In genomic region chr3:180295811-180296210, GRCh38 we compare ENCODE assay signal across 17 cellular contexts.
"Had no signal": no experiment of that assay in that cellular context is flagged by ENCODE, and none has a peak within 500 bp of the region (broad histone marks: within the 10 kb centered on the region; RNA-seq: fewer than 3 reads in every experiment).

No MANE protein-coding gene starts in this region.

- H3K4me1 ChIP-seq: left ventricle myocardium inferior, sigmoid colon, suprapubic skin, upper lobe of left lung had no signal

- ATAC-seq: esophagus mucosa had no signal

- H3K27me3 Mint-ChIP-seq: activated naive CD4-positive, alpha-beta T cell treated with anti-CD3 and anti-CD28 coated beads, Interleukin-2, amount 50 U/mL, for 24 hours; brain; dendritic cell treated with granulocyte-macrophage colony-stimulating factor and Interleukin-4, amounts not matched to agents 40 ng/mL and 50 ng/mL, for 4 days had no signal

- H3K9me3 Mint-ChIP-seq: activated naive CD4-positive, alpha-beta T cell treated with anti-CD3 and anti-CD28 coated beads, Interleukin-2, amount 50 U/mL, for 24 hours; brain; dendritic cell treated with granulocyte-macrophage colony-stimulating factor and Interleukin-4, amounts not matched to agents 40 ng/mL and 50 ng/mL, for 4 days; endodermal cell; nephron progenitor cell had no signal

- DNase-seq: activated CD4-positive, alpha-beta T cell treated with anti-CD3 and anti-CD28 coated beads, Interleukin-2, amount 50 U/mL, for 4 hours; activated T-cell treated with anti-CD3 and anti-CD28 coated beads, Interleukin-2, amount 50 U/mL, for 1 hour; amniotic stem cell; endodermal cell; left ventricle myocardium inferior; mesenchymal stem cell; nephron progenitor cell; sigmoid colon; stimulated activated CD4-positive, alpha-beta T cell treated with anti-CD3 and anti-CD28 coated beads, Interleukin-2, amount 100 ng/mL, for 48 hours; stimulated activated naive CD4-positive, alpha-beta T cell treated with Interleukin-2 at 50 U/mL for 16 hours; T-helper 2 cell; upper lobe of left lung had no signal

- H3K4me3 ChIP-seq: left ventricle myocardium inferior, sigmoid colon, suprapubic skin, upper lobe of left lung had no signal

- H3K27ac Mint-ChIP-seq: activated naive CD4-positive, alpha-beta T cell treated with anti-CD3 and anti-CD28 coated beads, Interleukin-2, amount 50 U/mL, for 24 hours; brain; dendritic cell treated with granulocyte-macrophage colony-stimulating factor and Interleukin-4, amounts not matched to agents 40 ng/mL and 50 ng/mL, for 4 days; endodermal cell; nephron progenitor cell had no signal

- H3K36me3 ChIP-seq: left ventricle myocardium inferior, sigmoid colon, suprapubic skin, upper lobe of left lung had no signal

- H3K4me3 Mint-ChIP-seq: activated naive CD4-positive, alpha-beta T cell treated with anti-CD3 and anti-CD28 coated beads, Interleukin-2, amount 50 U/mL, for 24 hours; brain; dendritic cell treated with granulocyte-macrophage colony-stimulating factor and Interleukin-4, amounts not matched to agents 40 ng/mL and 50 ng/mL, for 4 days; endodermal cell; nephron progenitor cell had no signal

- H3K27ac ChIP-seq: left ventricle myocardium inferior, sigmoid colon, suprapubic skin, upper lobe of left lung had no signal

- H3K4me1 Mint-ChIP-seq: activated naive CD4-positive, alpha-beta T cell treated with anti-CD3 and anti-CD28 coated beads, Interleukin-2, amount 50 U/mL, for 24 hours; brain; nephron progenitor cell had no signal

- H3K36me3 Mint-ChIP-seq: activated naive CD4-positive, alpha-beta T cell treated with anti-CD3 and anti-CD28 coated beads, Interleukin-2, amount 50 U/mL, for 24 hours; brain had no signal

- H3K27me3 ChIP-seq: sigmoid colon, suprapubic skin, upper lobe of left lung had no signal

- H3K9me3 ChIP-seq: left ventricle myocardium inferior, sigmoid colon, suprapubic skin, upper lobe of left lung had no signal
